8 cellular contexts compared by ENCODE assay signal in genomic region chr16:4615389-4616046, GRCh38. TPM values are rescaled to one million over a fixed set of nuclear protein-coding genes. Genes with fewer than 3 reads are reported as not detected.
A peak's percentile ranks its signal among the peaks of the same experiment; 100 is the strongest.
DNase-seq lines count a peak whose midpoint lies in the region; ATAC-seq, FAIRE-seq and TF ChIP-seq lines count a peak whose summit lies in the region.

No MANE protein-coding gene starts in this region.

- H3K36me3 Mint-ChIP-seq in IgD-negative memory B cell = no peaks in the 10 kb centered on the region

- TF ChIP-seq RAD21 in A549 (conservative IDR thresholded peaks at IDR 0.05 in 1 of 2, IDR thresholded peaks at IDR 0.05 in 1 of 2) = no peak

- H3K4me1 ChIP-seq in A549 (peaks cover 42% of the 10 kb centered on the region), mucosa of stomach (ENCODE audit: control insufficient read depth, insufficient read depth, low read length) (peaks cover 48% of the 10 kb centered on the region)

- H3K27me3 ChIP-seq in mucosa of stomach (ENCODE audit: control insufficient read depth, insufficient read depth, low read length) = no peaks in the 10 kb centered on the region

- TF ChIP-seq CTCF in A549 (IDR thresholded peaks at IDR 0.05) = no peak

- H3K27ac Mint-ChIP-seq in IgD-negative memory B cell = peak overlapping the region; percentile 93 to 98 (median 93)

- FAIRE-seq in A549 (lab: Jason Lieb, UNC) = no peak

- H3K9me3 Mint-ChIP-seq in IgD-negative memory B cell = no peaks in the 10 kb centered on the region

- H3K9ac ChIP-seq in mucosa of stomach (ENCODE audit: low read length) = peak overlapping the region; percentile 59

- CTCF ChIA-PET in A549 (lab: Yijun Ruan, JAX) = interaction anchor here (0.9 to 2.9 kb wide), 4 partner anchors 15 to 109 kb away, joined by 3 to 13 read pairs (median 6); no protein-coding TSS in a partner anchor

- POLR2A ChIA-PET in A549 (lab: Yijun Ruan, JAX) = interaction anchor here (0.6 to 1.5 kb wide), 12 partner anchors 9 to 449 kb away, joined by 3 to 9 read pairs (median 4); partner anchors contain the start of genes ANKS3, DNAAF8, MGRN1 and SEC14L5

- TF ChIP-seq POLR2A in A549 (IDR thresholded peaks at IDR 0.05; ENCODE audit: low read length) = peak; percentile 39; the same call in 1 of the 2 replicates

- H3K27ac ChIP-seq in A549 = peak overlapping the region; percentile 93 to 98
- H3K27ac ChIP-seq in caudate nucleus (ENCODE audit: low read depth, low read length) = peak overlapping the region; percentile 97

- DNase-seq in A549 (ENCODE audit: low read depth in 1 of 2, low spot score in 1 of 2) (no peak), caudate nucleus (lab: John Stamatoyannopoulos, UW) (peak in 1 of 61 donors; percentile 39)

- H3K9me3 ChIP-seq in A549 = no peaks in the 10 kb centered on the region
- no peaks in the 10 kb centered on the region for H3K9me3 ChIP-seq in mucosa of stomach (ENCODE audit: control insufficient read depth, low read length)

- H3K4me3 ChIP-seq in A549 (peak overlapping the region; percentile 89), mucosa of stomach (ENCODE audit: low read length) (no peak overlapping the region)

- no peaks in the 10 kb centered on the region for H3K36me3 ChIP-seq in mucosa of stomach (ENCODE audit: control insufficient read depth, insufficient read depth, low read length)

- 95% methylated on average over 35 of the region's 38 CpGs for WGBS in A549 (ENCODE audit: missing lambda C conversion rate)

- TF ChIP-seq EP300 in A549 (IDR thresholded peaks at IDR 0.05) = no peak

- H3K4me1 Mint-ChIP-seq in IgD-negative memory B cell = peaks cover 9 to 10% (median 9%) of the 10 kb centered on the region in 3 donors

- H3K27me3 Mint-ChIP-seq in IgD-negative memory B cell = no peaks in the 10 kb centered on the region

- H3K4me3 Mint-ChIP-seq in IgD-negative memory B cell = peak overlapping the region; percentile 93 to 99 (median 96)

- ATAC-seq in A549 (no peak), GM21381 (IDR thresholded peaks at IDR 0.05; ENCODE audit: unreplicated experiment) (no peak), GM18907 (IDR thresholded peaks at IDR 0.05; ENCODE audit: unreplicated experiment) (no peak), GM21786 (IDR thresholded peaks at IDR 0.05; ENCODE audit: unreplicated experiment) (no peak), HG03469 (IDR thresholded peaks at IDR 0.05; ENCODE audit: unreplicated experiment) (no peak)

- peak overlapping the region; percentile 79 for H3K4me2 ChIP-seq in A549

TF ChIP-seq in A549, 52 proteins besides CTCF, POLR2A, EP300 and RAD21:
- TF ChIP-seq JUNB (IDR thresholded peaks at IDR 0.05) (no peak), HOXB13 (CRISPR knock-in tag; IDR thresholded peaks at IDR 0.05; ENCODE audit: low read depth) (peak; percentile 70; the same call in 1 of the 2 replicates)
TF ChIP-seq in A549: peak in this region for 1.

RNA-seq across cellular contexts. Expression of gene UBALD1, which starts 0.8 kb away (rescaled TPM):
- 10.0 and 10.2 TPM in 2 replicates for polyA plus RNA-seq in A549 (2011; rRNA removed)
- polyA plus RNA-seq in A549 (2012; cell fraction: cytosol; rRNA removed) = 52.3 and 75.7 TPM in 2 replicates
- 126 and 212 TPM in 2 replicates for polyA plus RNA-seq in A549 (2012; cell fraction: nucleus; rRNA removed)
- 33.2 to 36.6 TPM (median 34.1 TPM) in 3 replicates for polyA plus RNA-seq in A549 (2017; fragmentation: RNase III; extraction: RNeasy Plus Mini Kit Qiagen cat#74134 plus additional on column Dnase treatment)
- polyA minus RNA-seq in A549 (2011; rRNA and poly(A)+ RNA removed) = 6.7 and 10.2 TPM in 2 replicates
- polyA plus RNA-seq in IgD-negative memory B cell = 6.7 TPM

RNA-seq across cellular contexts. Expression of gene MGRN1, which starts 9.1 kb away (rescaled TPM):
- 4.3 and 8.2 TPM in 2 replicates for polyA plus RNA-seq in A549 (2011; rRNA removed)
- polyA plus RNA-seq in A549 (2012; cell fraction: cytosol; rRNA removed) = 13.8 and 18.5 TPM in 2 replicates
- 34.4 and 34.6 TPM in 2 replicates for polyA plus RNA-seq in A549 (2012; cell fraction: nucleus; rRNA removed)
- polyA plus RNA-seq in A549 (2017; fragmentation: RNase III; extraction: RNeasy Plus Mini Kit Qiagen cat#74134 plus additional on column Dnase treatment) = 28.2 to 30.6 TPM (median 29.9 TPM) in 3 replicates
- 10.7 and 16.5 TPM in 2 replicates for polyA minus RNA-seq in A549 (2011; rRNA and poly(A)+ RNA removed)
- polyA plus RNA-seq in IgD-negative memory B cell = 8.5 TPM

RNA-seq across cellular contexts. Expression of gene C16orf96, which starts 59.4 kb away (rescaled TPM):
- polyA plus RNA-seq in A549 (2011; rRNA removed) = 0.03 TPM in 1 of 2 replicates, not detected in the other
- polyA plus RNA-seq in A549 (2012; cell fraction: cytosol; rRNA removed) = 0.01 TPM in 2 replicates
- 0.02 and 0.04 TPM in 2 replicates for polyA plus RNA-seq in A549 (2012; cell fraction: nucleus; rRNA removed)
- polyA plus RNA-seq in A549 (2017; fragmentation: RNase III; extraction: RNeasy Plus Mini Kit Qiagen cat#74134 plus additional on column Dnase treatment) = 0.01 to 0.03 TPM in 2 of 3 replicates, not detected in the other
- polyA minus RNA-seq in A549 (2011; rRNA and poly(A)+ RNA removed) = not detected in 2 replicates
- 0.05 TPM for polyA plus RNA-seq in IgD-negative memory B cell
